9 cellular contexts compared by ENCODE assay signal in genomic region chr1:113804421-113805255, GRCh38. TPM values are rescaled to one million over a fixed set of nuclear protein-coding genes. Genes with fewer than 3 reads are reported as not detected.
A peak's percentile ranks its signal among the peaks of the same experiment; 100 is the strongest.
DNase-seq lines count a peak whose midpoint lies in the region; ATAC-seq and TF ChIP-seq lines count a peak whose summit lies in the region.
"Had no signal": no experiment of that assay in that cellular context is flagged by ENCODE, and none has a peak within 500 bp of the region (broad histone marks: within the 10 kb centered on the region; RNA-seq: fewer than 3 reads in every experiment).

No MANE protein-coding gene starts in this region.

- no peaks in the 10 kb centered on the region for H3K36me3 ChIP-seq in endocrine pancreas (ENCODE audit: control insufficient read depth, insufficient read depth, low read length)
- no peaks in the 10 kb centered on the region for H3K36me3 ChIP-seq in neutrophil

- H3K27ac ChIP-seq in neutrophil = peak overlapping the region; percentile 57

- no peak for TF ChIP-seq CTCF in neutrophil (IDR thresholded peaks at IDR 0.05)

- H3K9me3 ChIP-seq in endocrine pancreas (ENCODE audit: control insufficient read depth, low read length) = no peaks in the 10 kb centered on the region
- H3K9me3 ChIP-seq in neutrophil = no peaks in the 10 kb centered on the region

- ATAC-seq in HG02798 (IDR thresholded peaks at IDR 0.05; ENCODE audit: poor library complexity, unreplicated experiment) = no peak

- H3K27me3 ChIP-seq in endocrine pancreas (ENCODE audit: control insufficient read depth, insufficient read depth, low read length) (no peaks in the 10 kb centered on the region), neutrophil (no peaks in the 10 kb centered on the region)

- H3K4me3 ChIP-seq in endocrine pancreas (ENCODE audit: control insufficient read depth, insufficient read depth, low read length) = peak overlapping the region; percentile 14
- no peak overlapping the region for H3K4me3 ChIP-seq in neutrophil (ENCODE audit: low read depth in 1 of 2, low read length in 1 of 2)

- DNase-seq in DMS53 (lab: John Stamatoyannopoulos, UW) = peak; percentile 75
- peak; percentile 46 for DNase-seq in NCI-H460 (ENCODE audit: extremely low read depth, low read depth)
- DNase-seq in COLO668 (lab: John Stamatoyannopoulos, UW; ENCODE audit: unreplicated experiment) = no peak
- no peak for DNase-seq in nucleus accumbens (lab: John Stamatoyannopoulos, UW)
- DNase-seq in NCI-H2196 (lab: John Stamatoyannopoulos, UW; ENCODE audit: unreplicated experiment) = no peak
- DNase-seq: NCI-H524 treated with DMSO at 0.1 percent for 48 hours had no signal

- H3K4me1 ChIP-seq in endocrine pancreas (ENCODE audit: control insufficient read depth, insufficient read depth, low read length) (peaks cover 21% of the 10 kb centered on the region), neutrophil (ENCODE audit: control insufficient read depth in 1 of 2, insufficient read depth in 1 of 2, low read depth in 1 of 2, low read length in 1 of 2) (peaks cover 23 to 32% of the 10 kb centered on the region in 2 experiments)

- no peak overlapping the region for H3K9ac ChIP-seq in endocrine pancreas (ENCODE audit: control insufficient read depth, insufficient read depth, low read length)

RNA-seq across cellular contexts. Expression of gene RSBN1, which starts 7.6 kb away (rescaled TPM):
- 6.0 and 7.1 TPM in 2 replicates for total RNA-seq in NCI-H460 (2014; rRNA removed; shearing (Covaris generic))
- 1.8 and 5.6 TPM in 2 replicates for polyA plus RNA-seq in NCI-H460 (2014; cell fraction: nucleus; rRNA removed)

RNA-seq across cellular contexts. Expression of gene PHTF1, which starts 45.4 kb away (rescaled TPM):
- total RNA-seq in NCI-H460 (2014; rRNA removed; shearing (Covaris generic)) = 9.6 and 11.5 TPM in 2 replicates
- polyA plus RNA-seq in NCI-H460 (2014; cell fraction: nucleus; rRNA removed) = 10.5 and 19.1 TPM in 2 replicates

Comparison
In these comparisons a context has a peak if more than half of its experiments do, and no peak if none do; other contexts are left out.
1. DNase-seq: peak in DMS53 (single experiment) and NCI-H460 (single experiment); none in COLO668 (single experiment), nucleus accumbens (0 of 56) and NCI-H2196 (single experiment).